ENCODE assay signal across 1 cellular context in the genomic region with DNA sequence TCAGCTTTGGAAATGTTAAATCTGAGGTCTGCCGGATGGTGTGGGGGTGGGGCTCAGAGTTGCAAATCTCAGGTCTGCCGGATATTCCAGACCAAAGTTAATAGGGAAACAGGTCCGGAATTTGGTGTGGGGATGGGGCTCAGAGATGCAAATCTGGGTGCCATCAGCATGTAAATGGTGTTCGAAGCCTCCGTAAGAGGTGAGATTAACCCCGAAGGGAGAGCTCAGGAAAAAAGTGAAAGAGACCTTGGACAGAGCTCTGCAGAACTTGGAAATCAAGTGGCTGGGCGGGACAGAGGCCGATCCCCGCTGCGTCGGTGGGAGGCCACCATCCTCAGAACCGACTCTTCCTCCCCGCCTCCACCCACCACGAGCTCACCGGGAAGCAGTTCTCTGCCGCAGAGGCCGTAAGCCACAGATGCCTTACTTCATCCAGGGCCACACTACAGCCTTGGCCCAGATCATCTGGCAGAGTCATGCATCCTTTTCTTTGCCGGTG.
TF ChIP-seq lines count a peak whose summit lies in the region.

No MANE protein-coding gene starts in this region.

TF ChIP-seq in HEK293, 187 proteins besides CTCF, POLR2A, EP300 and RAD21 (continued from another document and continues in another):
- TF ChIP-seq ZNF426 (tag by site-specific recombination; IDR thresholded peaks at IDR 0.05) (no peak), SALL2 (tag by site-specific recombination; IDR thresholded peaks at IDR 0.05; ENCODE audit: borderline replicate concordance) (no peak), ZNF266 (tag by site-specific recombination; IDR thresholded peaks at IDR 0.05; ENCODE audit: low read depth) (no peak), ZNF660 (tag by site-specific recombination; IDR thresholded peaks at IDR 0.05) (no peak), ZNF530 (tag by site-specific recombination; IDR thresholded peaks at IDR 0.05; ENCODE audit: low read depth) (no peak), ZNF2 (tag by site-specific recombination; IDR thresholded peaks at IDR 0.05) (no peak; the same call in 1 of the 2 replicates), GLIS2 (tag by site-specific recombination; IDR thresholded peaks at IDR 0.05) (peak; percentile 58; the same call in 1 of the 2 replicates), ZSCAN16 (tag by site-specific recombination; IDR thresholded peaks at IDR 0.05) (no peak), ZNF623 (tag by site-specific recombination; IDR thresholded peaks at IDR 0.05) (no peak), ZNF785 (tag by site-specific recombination; IDR thresholded peaks at IDR 0.05) (no peak), ZFP37 (tag by site-specific recombination; IDR thresholded peaks at IDR 0.05) (no peak), BCL11B (tag by site-specific recombination; IDR thresholded peaks at IDR 0.05; ENCODE audit: low read depth) (no peak), MZF1 (tag by site-specific recombination; IDR thresholded peaks at IDR 0.05; ENCODE audit: borderline replicate concordance) (peak; percentile 77), ZNF610 (tag by site-specific recombination; IDR thresholded peaks at IDR 0.05; ENCODE audit: borderline replicate concordance) (no peak), ZNF248 (tag by site-specific recombination; IDR thresholded peaks at IDR 0.05) (no peak), KLF10 (tag by site-specific recombination; IDR thresholded peaks at IDR 0.05) (no peak), ZNF830 (tag by site-specific recombination; IDR thresholded peaks at IDR 0.05; ENCODE audit: low read depth) (no peak), ZNF792 (tag by site-specific recombination; IDR thresholded peaks at IDR 0.05) (no peak), ZNF184 (tag by site-specific recombination; IDR thresholded peaks at IDR 0.05) (no peak), ZSCAN23 (tag by site-specific recombination; IDR thresholded peaks at IDR 0.05) (no peak), ZNF549 (tag by site-specific recombination; IDR thresholded peaks at IDR 0.05) (no peak), ZNF621 (tag by site-specific recombination; IDR thresholded peaks at IDR 0.05) (no peak), ZNF146 (tag by site-specific recombination; IDR thresholded peaks at IDR 0.05) (no peak), ZNF664 (tag by site-specific recombination; IDR thresholded peaks at IDR 0.05) (no peak), ZNF561 (tag by site-specific recombination; IDR thresholded peaks at IDR 0.05; ENCODE audit: borderline replicate concordance) (peak; percentile 68; the same call in 1 of the 2 replicates), ZNF654 (tag by site-specific recombination; IDR thresholded peaks at IDR 0.05; ENCODE audit: low read depth) (no peak), YY2 (tag by site-specific recombination; IDR thresholded peaks at IDR 0.05) (no peak), GLIS1 (tag by site-specific recombination; IDR thresholded peaks at IDR 0.05) (peak; percentile 83), HOXC10 (CRISPR knock-in tag; IDR thresholded peaks at IDR 0.05) (no peak), MYNN (tag by site-specific recombination; IDR thresholded peaks at IDR 0.05; ENCODE audit: borderline replicate concordance) (no peak), IKZF3 (tag by site-specific recombination; IDR thresholded peaks at IDR 0.05) (peak; percentile 73; the same call in 1 of the 2 replicates), ZIC2 (tag by site-specific recombination; IDR thresholded peaks at IDR 0.05) (peak; percentile 85), OSR2 (tag by site-specific recombination; IDR thresholded peaks at IDR 0.05) (no peak), ZNF292 (tag by site-specific recombination; IDR thresholded peaks at IDR 0.05; ENCODE audit: borderline replicate concordance, low read depth) (no peak), ZNF501 (tag by site-specific recombination; IDR thresholded peaks at IDR 0.05) (no peak), HOXD13 (CRISPR knock-in tag; IDR thresholded peaks at IDR 0.05; ENCODE audit: borderline replicate concordance) (no peak), ZNF10 (tag by site-specific recombination; IDR thresholded peaks at IDR 0.05) (no peak), ZNF16 (tag by site-specific recombination; IDR thresholded peaks at IDR 0.05; ENCODE audit: low read depth) (no peak), ZNF37A (tag by site-specific recombination; IDR thresholded peaks at IDR 0.05) (no peak), ZNF112 (tag by site-specific recombination; IDR thresholded peaks at IDR 0.05) (no peak)
- TF ChIP-seq, protein P1, sequence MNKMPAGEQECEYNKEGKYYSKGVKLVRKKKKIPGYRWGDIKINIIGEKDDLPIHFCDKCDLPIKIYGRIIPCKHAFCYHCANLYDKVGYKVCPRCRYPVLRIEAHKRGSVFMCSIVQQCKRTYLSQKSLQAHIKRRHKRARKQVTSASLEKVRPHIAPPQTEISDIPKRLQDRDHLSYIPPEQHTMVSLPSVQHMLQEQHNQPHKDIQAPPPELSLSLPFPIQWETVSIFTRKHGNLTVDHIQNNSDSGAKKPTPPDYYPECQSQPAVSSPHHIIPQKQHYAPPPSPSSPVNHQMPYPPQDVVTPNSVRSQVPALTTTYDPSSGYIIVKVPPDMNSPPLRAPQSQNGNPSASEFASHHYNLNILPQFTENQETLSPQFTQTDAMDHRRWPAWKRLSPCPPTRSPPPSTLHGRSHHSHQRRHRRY (tag by site-specific recombination; IDR thresholded peaks at IDR 0.05), result no peak
- TF ChIP-seq, protein P2, sequence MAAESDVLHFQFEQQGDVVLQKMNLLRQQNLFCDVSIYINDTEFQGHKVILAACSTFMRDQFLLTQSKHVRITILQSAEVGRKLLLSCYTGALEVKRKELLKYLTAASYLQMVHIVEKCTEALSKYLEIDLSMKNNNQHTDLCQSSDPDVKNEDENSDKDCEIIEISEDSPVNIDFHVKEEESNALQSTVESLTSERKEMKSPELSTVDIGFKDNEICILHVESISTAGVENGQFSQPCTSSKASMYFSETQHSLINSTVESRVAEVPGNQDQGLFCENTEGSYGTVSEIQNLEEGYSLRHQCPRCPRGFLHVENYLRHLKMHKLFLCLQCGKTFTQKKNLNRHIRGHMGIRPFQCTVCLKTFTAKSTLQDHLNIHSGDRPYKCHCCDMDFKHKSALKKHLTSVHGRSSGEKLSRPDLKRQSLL (tag by site-specific recombination; IDR thresholded peaks at IDR 0.05), result no peak
- TF ChIP-seq, protein P3, sequence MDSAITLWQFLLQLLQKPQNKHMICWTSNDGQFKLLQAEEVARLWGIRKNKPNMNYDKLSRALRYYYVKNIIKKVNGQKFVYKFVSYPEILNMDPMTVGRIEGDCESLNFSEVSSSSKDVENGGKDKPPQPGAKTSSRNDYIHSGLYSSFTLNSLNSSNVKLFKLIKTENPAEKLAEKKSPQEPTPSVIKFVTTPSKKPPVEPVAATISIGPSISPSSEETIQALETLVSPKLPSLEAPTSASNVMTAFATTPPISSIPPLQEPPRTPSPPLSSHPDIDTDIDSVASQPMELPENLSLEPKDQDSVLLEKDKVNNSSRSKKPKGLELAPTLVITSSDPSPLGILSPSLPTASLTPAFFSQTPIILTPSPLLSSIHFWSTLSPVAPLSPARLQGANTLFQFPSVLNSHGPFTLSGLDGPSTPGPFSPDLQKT (IDR thresholded peaks at IDR 0.05; ENCODE audit: borderline replicate concordance, low read depth, low read length), result no peak
- TF ChIP-seq, protein P4, sequence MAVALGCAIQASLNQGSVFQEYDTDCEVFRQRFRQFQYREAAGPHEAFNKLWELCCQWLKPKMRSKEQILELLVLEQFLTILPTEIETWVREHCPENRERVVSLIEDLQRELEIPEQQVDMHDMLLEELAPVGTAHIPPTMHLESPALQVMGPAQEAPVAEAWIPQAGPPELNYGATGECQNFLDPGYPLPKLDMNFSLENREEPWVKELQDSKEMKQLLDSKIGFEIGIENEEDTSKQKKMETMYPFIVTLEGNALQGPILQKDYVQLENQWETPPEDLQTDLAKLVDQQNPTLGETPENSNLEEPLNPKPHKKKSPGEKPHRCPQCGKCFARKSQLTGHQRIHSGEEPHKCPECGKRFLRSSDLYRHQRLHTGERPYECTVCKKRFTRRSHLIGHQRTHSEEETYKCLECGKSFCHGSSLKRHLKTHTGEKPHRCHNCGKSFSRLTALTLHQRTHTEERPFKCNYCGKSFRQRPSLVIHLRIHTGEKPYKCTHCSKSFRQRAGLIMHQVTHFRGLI (tag by site-specific recombination; IDR thresholded peaks at IDR 0.05), result peak; percentile 82
- TF ChIP-seq, protein P5, sequence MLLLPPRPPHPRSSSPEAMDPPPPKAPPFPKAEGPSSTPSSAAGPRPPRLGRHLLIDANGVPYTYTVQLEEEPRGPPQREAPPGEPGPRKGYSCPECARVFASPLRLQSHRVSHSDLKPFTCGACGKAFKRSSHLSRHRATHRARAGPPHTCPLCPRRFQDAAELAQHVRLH (tag by site-specific recombination; IDR thresholded peaks at IDR 0.05), result no peak
- TF ChIP-seq, protein P6, sequence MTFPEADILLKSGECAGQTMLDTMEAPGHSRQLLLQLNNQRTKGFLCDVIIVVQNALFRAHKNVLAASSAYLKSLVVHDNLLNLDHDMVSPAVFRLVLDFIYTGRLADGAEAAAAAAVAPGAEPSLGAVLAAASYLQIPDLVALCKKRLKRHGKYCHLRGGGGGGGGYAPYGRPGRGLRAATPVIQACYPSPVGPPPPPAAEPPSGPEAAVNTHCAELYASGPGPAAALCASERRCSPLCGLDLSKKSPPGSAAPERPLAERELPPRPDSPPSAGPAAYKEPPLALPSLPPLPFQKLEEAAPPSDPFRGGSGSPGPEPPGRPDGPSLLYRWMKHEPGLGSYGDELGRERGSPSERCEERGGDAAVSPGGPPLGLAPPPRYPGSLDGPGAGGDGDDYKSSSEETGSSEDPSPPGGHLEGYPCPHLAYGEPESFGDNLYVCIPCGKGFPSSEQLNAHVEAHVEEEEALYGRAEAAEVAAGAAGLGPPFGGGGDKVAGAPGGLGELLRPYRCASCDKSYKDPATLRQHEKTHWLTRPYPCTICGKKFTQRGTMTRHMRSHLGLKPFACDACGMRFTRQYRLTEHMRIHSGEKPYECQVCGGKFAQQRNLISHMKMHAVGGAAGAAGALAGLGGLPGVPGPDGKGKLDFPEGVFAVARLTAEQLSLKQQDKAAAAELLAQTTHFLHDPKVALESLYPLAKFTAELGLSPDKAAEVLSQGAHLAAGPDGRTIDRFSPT (tag by site-specific recombination; IDR thresholded peaks at IDR 0.05), result no peak
- TF ChIP-seq, protein P7, sequence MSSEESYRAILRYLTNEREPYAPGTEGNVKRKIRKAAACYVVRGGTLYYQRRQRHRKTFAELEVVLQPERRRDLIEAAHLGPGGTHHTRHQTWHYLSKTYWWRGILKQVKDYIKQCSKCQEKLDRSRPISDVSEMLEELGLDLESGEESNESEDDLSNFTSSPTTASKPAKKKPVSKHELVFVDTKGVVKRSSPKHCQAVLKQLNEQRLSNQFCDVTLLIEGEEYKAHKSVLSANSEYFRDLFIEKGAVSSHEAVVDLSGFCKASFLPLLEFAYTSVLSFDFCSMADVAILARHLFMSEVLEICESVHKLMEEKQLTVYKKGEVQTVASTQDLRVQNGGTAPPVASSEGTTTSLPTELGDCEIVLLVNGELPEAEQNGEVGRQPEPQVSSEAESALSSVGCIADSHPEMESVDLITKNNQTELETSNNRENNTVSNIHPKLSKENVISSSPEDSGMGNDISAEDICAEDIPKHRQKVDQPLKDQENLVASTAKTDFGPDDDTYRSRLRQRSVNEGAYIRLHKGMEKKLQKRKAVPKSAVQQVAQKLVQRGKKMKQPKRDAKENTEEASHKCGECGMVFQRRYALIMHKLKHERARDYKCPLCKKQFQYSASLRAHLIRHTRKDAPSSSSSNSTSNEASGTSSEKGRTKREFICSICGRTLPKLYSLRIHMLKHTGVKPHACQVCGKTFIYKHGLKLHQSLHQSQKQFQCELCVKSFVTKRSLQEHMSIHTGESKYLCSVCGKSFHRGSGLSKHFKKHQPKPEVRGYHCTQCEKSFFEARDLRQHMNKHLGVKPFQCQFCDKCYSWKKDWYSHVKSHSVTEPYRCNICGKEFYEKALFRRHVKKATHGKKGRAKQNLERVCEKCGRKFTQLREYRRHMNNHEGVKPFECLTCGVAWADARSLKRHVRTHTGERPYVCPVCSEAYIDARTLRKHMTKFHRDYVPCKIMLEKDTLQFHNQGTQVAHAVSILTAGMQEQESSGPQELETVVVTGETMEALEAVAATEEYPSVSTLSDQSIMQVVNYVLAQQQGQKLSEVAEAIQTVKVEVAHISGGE (tag by site-specific recombination; conservative IDR thresholded peaks at IDR 0.05; ENCODE audit: low read depth), result no peak
- TF ChIP-seq, protein P8, sequence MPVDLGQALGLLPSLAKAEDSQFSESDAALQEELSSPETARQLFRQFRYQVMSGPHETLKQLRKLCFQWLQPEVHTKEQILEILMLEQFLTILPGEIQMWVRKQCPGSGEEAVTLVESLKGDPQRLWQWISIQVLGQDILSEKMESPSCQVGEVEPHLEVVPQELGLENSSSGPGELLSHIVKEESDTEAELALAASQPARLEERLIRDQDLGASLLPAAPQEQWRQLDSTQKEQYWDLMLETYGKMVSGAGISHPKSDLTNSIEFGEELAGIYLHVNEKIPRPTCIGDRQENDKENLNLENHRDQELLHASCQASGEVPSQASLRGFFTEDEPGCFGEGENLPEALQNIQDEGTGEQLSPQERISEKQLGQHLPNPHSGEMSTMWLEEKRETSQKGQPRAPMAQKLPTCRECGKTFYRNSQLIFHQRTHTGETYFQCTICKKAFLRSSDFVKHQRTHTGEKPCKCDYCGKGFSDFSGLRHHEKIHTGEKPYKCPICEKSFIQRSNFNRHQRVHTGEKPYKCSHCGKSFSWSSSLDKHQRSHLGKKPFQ (tag by site-specific recombination; IDR thresholded peaks at IDR 0.05), result no peak
- TF ChIP-seq, protein P9, sequence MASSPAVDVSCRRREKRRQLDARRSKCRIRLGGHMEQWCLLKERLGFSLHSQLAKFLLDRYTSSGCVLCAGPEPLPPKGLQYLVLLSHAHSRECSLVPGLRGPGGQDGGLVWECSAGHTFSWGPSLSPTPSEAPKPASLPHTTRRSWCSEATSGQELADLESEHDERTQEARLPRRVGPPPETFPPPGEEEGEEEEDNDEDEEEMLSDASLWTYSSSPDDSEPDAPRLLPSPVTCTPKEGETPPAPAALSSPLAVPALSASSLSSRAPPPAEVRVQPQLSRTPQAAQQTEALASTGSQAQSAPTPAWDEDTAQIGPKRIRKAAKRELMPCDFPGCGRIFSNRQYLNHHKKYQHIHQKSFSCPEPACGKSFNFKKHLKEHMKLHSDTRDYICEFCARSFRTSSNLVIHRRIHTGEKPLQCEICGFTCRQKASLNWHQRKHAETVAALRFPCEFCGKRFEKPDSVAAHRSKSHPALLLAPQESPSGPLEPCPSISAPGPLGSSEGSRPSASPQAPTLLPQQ (tag by site-specific recombination; IDR thresholded peaks at IDR 0.05), result 0 out of 2 replicates have a peak, but pooled peaks have one; percentile 30
- TF ChIP-seq, protein P10, sequence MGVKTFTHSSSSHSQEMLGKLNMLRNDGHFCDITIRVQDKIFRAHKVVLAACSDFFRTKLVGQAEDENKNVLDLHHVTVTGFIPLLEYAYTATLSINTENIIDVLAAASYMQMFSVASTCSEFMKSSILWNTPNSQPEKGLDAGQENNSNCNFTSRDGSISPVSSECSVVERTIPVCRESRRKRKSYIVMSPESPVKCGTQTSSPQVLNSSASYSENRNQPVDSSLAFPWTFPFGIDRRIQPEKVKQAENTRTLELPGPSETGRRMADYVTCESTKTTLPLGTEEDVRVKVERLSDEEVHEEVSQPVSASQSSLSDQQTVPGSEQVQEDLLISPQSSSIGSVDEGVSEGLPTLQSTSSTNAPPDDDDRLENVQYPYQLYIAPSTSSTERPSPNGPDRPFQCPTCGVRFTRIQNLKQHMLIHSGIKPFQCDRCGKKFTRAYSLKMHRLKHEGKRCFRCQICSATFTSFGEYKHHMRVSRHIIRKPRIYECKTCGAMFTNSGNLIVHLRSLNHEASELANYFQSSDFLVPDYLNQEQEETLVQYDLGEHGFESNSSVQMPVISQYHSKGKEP (tag by site-specific recombination; IDR thresholded peaks at IDR 0.05), result no peak
